In genomic region chr11:75639752-75640151, GRCh38 we compare ENCODE assay signal across 8 cellular contexts. TPM values are rescaled to one million over a fixed set of nuclear protein-coding genes. Genes with fewer than 3 reads are reported as not detected.
DNase-seq lines count a peak whose midpoint lies in the region; ATAC-seq and TF ChIP-seq lines count a peak whose summit lies in the region.

No MANE protein-coding gene starts in this region.

- no peaks in the 10 kb centered on the region for H3K36me3 Mint-ChIP-seq in natural killer cell

- H3K36me3 ChIP-seq in adipocyte (ENCODE audit: control insufficient read depth, insufficient read depth, low read length, severe bottlenecking) (no peaks in the 10 kb centered on the region), gastrocnemius medialis (no peaks in the 10 kb centered on the region)

- H3K4me3 ChIP-seq in adipocyte (ENCODE audit: low read length) (peak overlapping the region; percentile 7), gastrocnemius medialis (no peak overlapping the region)

- H3K4me1 ChIP-seq in adipocyte (ENCODE audit: control insufficient read depth, insufficient read depth, low read length): peaks cover 23% of the 10 kb centered on the region
- no peaks in the 10 kb centered on the region for H3K4me1 ChIP-seq in gastrocnemius medialis

- no peak for TF ChIP-seq POLR2A in gastrocnemius medialis (IDR thresholded peaks at IDR 0.05)

- DNase-seq in DMS153 (lab: John Stamatoyannopoulos, UW): peak; percentile 92
- peak; percentile 92 for DNase-seq in NCI-H2029 treated with DMSO at 0.1 percent for 48 hours (lab: John Stamatoyannopoulos, UW)
- peak; percentile 75 for DNase-seq in adipocyte (ENCODE audit: low read depth)
- DNase-seq in left ventricle myocardium superior: peak; percentile 83
- peak; percentile 18 to 50 for DNase-seq in gastrocnemius medialis
- DNase-seq in natural killer cell: no peak

- in situ Hi-C loops in gastrocnemius medialis (cut with MboI; ENCODE audit: low sequenced_read_pairs in 4 of 4): no loop called here

- H3K9me3 ChIP-seq in adipocyte (ENCODE audit: control insufficient read depth, low read length): no peaks in the 10 kb centered on the region
- no peaks in the 10 kb centered on the region for H3K9me3 ChIP-seq in gastrocnemius medialis

- H3K4me1 Mint-ChIP-seq in natural killer cell: no peaks in the 10 kb centered on the region

- no peak overlapping the region for H3K9ac ChIP-seq in adipocyte (ENCODE audit: low read length)

- no peak overlapping the region for H3K27ac ChIP-seq in gastrocnemius medialis

- no peaks in the 10 kb centered on the region for H3K27me3 ChIP-seq in adipocyte (replicated peaks; ENCODE audit: control insufficient read depth, insufficient read depth, low read length)
- no peaks in the 10 kb centered on the region for H3K27me3 ChIP-seq in gastrocnemius medialis

- TF ChIP-seq CTCF in gastrocnemius medialis (IDR thresholded peaks at IDR 0.05 in 4 of 5, conservative IDR thresholded peaks at IDR 0.05 in 1 of 5) (no peak), natural killer cell (IDR thresholded peaks at IDR 0.05) (no peak)

- H3K4me3 Mint-ChIP-seq in natural killer cell: no peak overlapping the region

- ATAC-seq in left ventricle myocardium superior: peak; percentile 94
- ATAC-seq in gastrocnemius medialis: peak; percentile 42 to 51
- no peak for ATAC-seq in HG03039 (IDR thresholded peaks at IDR 0.05; ENCODE audit: unreplicated experiment)
- no peak for ATAC-seq in HG03571 (IDR thresholded peaks at IDR 0.05; ENCODE audit: unreplicated experiment)
- ATAC-seq in natural killer cell: no peak

- H3K27ac Mint-ChIP-seq in natural killer cell: no peak overlapping the region

- H3K27me3 Mint-ChIP-seq in natural killer cell (ENCODE audit: low read depth in 2 of 2): peaks cover 19 to 28% of the 10 kb centered on the region in 2 donors

- H3K9me3 Mint-ChIP-seq in natural killer cell: no peaks in the 10 kb centered on the region

- intact Hi-C loops in left ventricle myocardium superior (cut with micrococcal nuclease): no loop called here
- intact Hi-C loops in gastrocnemius medialis (cut with DNase I; ENCODE audit: low total_unique reads): no loop called here
- intact Hi-C loops in natural killer cell (cut with micrococcal nuclease): no loop called here

RNA-seq across cellular contexts. Expression of gene MAP6, which starts 29.1 kb away (rescaled TPM):
- 5.4 TPM for total RNA-seq in left ventricle myocardium superior
- total RNA-seq in gastrocnemius medialis: under 1 TPM in 3 of 4 donors, not detected in 1; 0.22 to 0.33 (median 0.25) TPM
- total RNA-seq in natural killer cell: not detected

Comparison
In these comparisons a context has a peak if more than half of its experiments do, and no peak if none do; other contexts are left out.
1. ATAC-seq: peak in left ventricle myocardium superior (single experiment) and gastrocnemius medialis (2 of 2); none in HG03039 (single experiment), HG03571 (single experiment) and natural killer cell (0 of 3).